5 cellular contexts compared by ENCODE assay signal in genomic region chr17:43972444-43973212, GRCh38. TPM values are rescaled to one million over a fixed set of nuclear protein-coding genes. Genes with fewer than 3 reads are reported as not detected.
"Had no signal": no experiment of that assay in that cellular context is flagged by ENCODE, and none has a peak within 500 bp of the region (broad histone marks: within the 10 kb centered on the region; RNA-seq: fewer than 3 reads in every experiment).

No MANE protein-coding gene starts in this region.

RNA-seq across cellular contexts. Expression of gene PYY, which starts 18.9 kb away (rescaled TPM):
- total RNA-seq: HT-29, HT1080, IMR-90, K562 had no signal
- polyA plus RNA-seq: IgD-negative memory B cell, IMR-90, K562 had no signal

RNA-seq across cellular contexts. Expression of gene PPY, which starts 30.4 kb away (rescaled TPM):
- total RNA-seq: HT-29, HT1080, IMR-90, K562 had no signal
- polyA plus RNA-seq: IgD-negative memory B cell, IMR-90, K562 had no signal

RNA-seq across cellular contexts. Expression of gene NAGS, which starts 31.8 kb away (rescaled TPM):
- total RNA-seq: K562 had no signal
- polyA plus RNA-seq: K562 had no signal
